In the genomic region with DNA sequence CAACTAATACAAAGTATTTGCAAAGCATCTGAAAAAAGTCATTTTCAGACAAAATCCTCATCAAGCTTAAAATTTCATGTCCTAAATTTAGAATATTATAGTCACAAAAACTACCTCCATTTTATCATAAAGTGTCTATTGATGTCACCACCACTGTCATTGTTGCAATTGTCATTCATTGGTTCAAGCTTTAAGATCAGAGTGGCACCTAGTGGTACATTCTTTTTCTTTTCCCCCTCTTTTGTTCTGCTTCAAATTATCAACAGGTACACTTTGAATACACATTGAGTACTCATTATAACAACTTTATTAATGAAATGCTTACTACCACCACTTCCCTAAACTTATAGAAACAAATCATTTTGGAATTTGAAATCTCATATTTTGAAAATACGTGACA, we compare ENCODE assay signal across 26 cellular contexts.
"Had no signal": no experiment of that assay in that cellular context is flagged by ENCODE, and none has a peak within 500 bp of the region (broad histone marks: within the 10 kb centered on the region; RNA-seq: fewer than 3 reads in every experiment).

No MANE protein-coding gene starts in this region.

- H3K27ac ChIP-seq: epithelial cell of prostate, lower lobe of right lung, sigmoid colon, stomach, suprapubic skin, tibial nerve, uterus had no signal

- ATAC-seq: activated CD4-positive, CD25-positive, alpha-beta regulatory T cell treated with anti-CD3 and anti-CD28 coated beads, Interleukin-2, amount 50 U/mL, for 24 hours; activated T-cell treated with anti-CD3 and anti-CD28 coated beads, Interleukin-2, amount 50 U/mL, for 72 hours; lower lobe of right lung; mucosa of descending colon; stimulated activated memory B cell treated with anti-CD40 and anti-IgM and Interleukin-4, amounts not matched to agents 10 μg/mL and 1 μg/mL and 100 μg/mL, for 72 hours had no signal

- H3K27me3 Mint-ChIP-seq: activated CD4-positive, alpha-beta memory T cell treated with anti-CD3 and anti-CD28 coated beads, Interleukin-2, amount 10 ng/mL, durations not matched to agents 7 days and 5 days; activated CD4-positive, alpha-beta T cell treated with anti-CD3 and anti-CD28 coated beads, Interleukin-2, amount 10 ng/mL, durations not matched to agents 24 days and 14 days; activated naive CD8-positive, alpha-beta T cell treated with anti-CD3 and anti-CD28 coated beads, Interleukin-2, amount 10 ng/mL, durations not matched to agents 7 days and 5 days; stimulated activated memory B cell treated with anti-CD40 and anti-IgM and Interleukin-4, amounts not matched to agents 10 μg/mL and 1 μg/mL and 100 μg/mL, for 72 hours had no signal

- H3K9me3 Mint-ChIP-seq: activated CD4-positive, alpha-beta memory T cell treated with anti-CD3 and anti-CD28 coated beads, Interleukin-2, amount 10 ng/mL, durations not matched to agents 7 days and 5 days; activated CD4-positive, alpha-beta T cell treated with anti-CD3 and anti-CD28 coated beads, Interleukin-2, amount 10 ng/mL, durations not matched to agents 24 days and 14 days; activated naive CD4-positive, alpha-beta T cell treated with anti-CD3 and anti-CD28 coated beads for 36 hours; activated naive CD8-positive, alpha-beta T cell treated with anti-CD3 and anti-CD28 coated beads, Interleukin-2, amount 10 ng/mL, durations not matched to agents 7 days and 5 days; activated T-cell treated with anti-CD3 and anti-CD28 coated beads, Interleukin-2, amount 50 U/mL, for 72 hours; neural crest cell; stimulated activated memory B cell treated with anti-CD40 and anti-IgM and Interleukin-4, amounts not matched to agents 10 μg/mL and 1 μg/mL and 100 μg/mL, for 72 hours had no signal

- H3K4me3 Mint-ChIP-seq: activated CD4-positive, alpha-beta memory T cell treated with anti-CD3 and anti-CD28 coated beads, Interleukin-2, amount 10 ng/mL, durations not matched to agents 7 days and 5 days; activated CD4-positive, alpha-beta T cell treated with anti-CD3 and anti-CD28 coated beads, Interleukin-2, amount 10 ng/mL, durations not matched to agents 24 days and 14 days; activated naive CD4-positive, alpha-beta T cell treated with anti-CD3 and anti-CD28 coated beads for 36 hours; activated naive CD8-positive, alpha-beta T cell treated with anti-CD3 and anti-CD28 coated beads, Interleukin-2, amount 10 ng/mL, durations not matched to agents 7 days and 5 days; activated T-cell treated with anti-CD3 and anti-CD28 coated beads, Interleukin-2, amount 50 U/mL, for 72 hours; naive B cell; neural crest cell; stimulated activated memory B cell treated with anti-CD40 and anti-IgM and Interleukin-4, amounts not matched to agents 10 μg/mL and 1 μg/mL and 100 μg/mL, for 72 hours had no signal

- DNase-seq: activated CD4-positive, alpha-beta memory T cell treated with anti-CD3 and anti-CD28 coated beads, Interleukin-2, amount 10 ng/mL, durations not matched to agents 7 days and 5 days; activated CD4-positive, alpha-beta T cell treated with anti-CD3 and anti-CD28 coated beads, Interleukin-2, amount 10 ng/mL, durations not matched to agents 24 days and 14 days; activated effector memory CD4-positive, alpha-beta T cell treated with Interleukin-2 at 50 U/mL for 16 hours; activated naive CD4-positive, alpha-beta T cell treated with anti-CD3 and anti-CD28 coated beads for 36 hours; activated naive CD8-positive, alpha-beta T cell treated with anti-CD3 and anti-CD28 coated beads, Interleukin-2, amount 10 ng/mL, durations not matched to agents 7 days and 5 days; activated T-cell treated with anti-CD3 and anti-CD28 coated beads, Interleukin-2, amount 50 U/mL, for 72 hours; amniotic stem cell; cerebellar nuclear complex; kidney; lower lobe of right lung; mucosa of descending colon; naive B cell; occipital lobe; posterior cingulate gyrus; sigmoid colon; stimulated activated CD4-positive, alpha-beta T cell treated with anti-CD3 and anti-CD28 coated beads, Interleukin-15, amount 100 ng/mL, for 24 hours; stomach; uterus had no signal

- H3K36me3 ChIP-seq: lower lobe of right lung, sigmoid colon, stomach, suprapubic skin, tibial nerve, uterus had no signal

- H3K4me2 ChIP-seq: smooth muscle cell had no signal

- H3K9me3 ChIP-seq: lower lobe of right lung, mucosa of descending colon, sigmoid colon, stomach, suprapubic skin, tibial nerve, uterus had no signal

- H3K27ac Mint-ChIP-seq: activated CD4-positive, alpha-beta memory T cell treated with anti-CD3 and anti-CD28 coated beads, Interleukin-2, amount 10 ng/mL, durations not matched to agents 7 days and 5 days; activated CD4-positive, alpha-beta T cell treated with anti-CD3 and anti-CD28 coated beads, Interleukin-2, amount 10 ng/mL, durations not matched to agents 24 days and 14 days; activated naive CD4-positive, alpha-beta T cell treated with anti-CD3 and anti-CD28 coated beads for 36 hours; activated naive CD8-positive, alpha-beta T cell treated with anti-CD3 and anti-CD28 coated beads, Interleukin-2, amount 10 ng/mL, durations not matched to agents 7 days and 5 days; activated T-cell treated with anti-CD3 and anti-CD28 coated beads, Interleukin-2, amount 50 U/mL, for 72 hours; stimulated activated memory B cell treated with anti-CD40 and anti-IgM and Interleukin-4, amounts not matched to agents 10 μg/mL and 1 μg/mL and 100 μg/mL, for 72 hours had no signal

- H3K4me1 Mint-ChIP-seq: activated CD4-positive, alpha-beta memory T cell treated with anti-CD3 and anti-CD28 coated beads, Interleukin-2, amount 10 ng/mL, durations not matched to agents 7 days and 5 days; activated CD4-positive, alpha-beta T cell treated with anti-CD3 and anti-CD28 coated beads, Interleukin-2, amount 10 ng/mL, durations not matched to agents 24 days and 14 days; activated naive CD8-positive, alpha-beta T cell treated with anti-CD3 and anti-CD28 coated beads, Interleukin-2, amount 10 ng/mL, durations not matched to agents 7 days and 5 days; naive B cell; neural crest cell; stimulated activated memory B cell treated with anti-CD40 and anti-IgM and Interleukin-4, amounts not matched to agents 10 μg/mL and 1 μg/mL and 100 μg/mL, for 72 hours had no signal

- H3K36me3 Mint-ChIP-seq: activated naive CD8-positive, alpha-beta T cell treated with anti-CD3 and anti-CD28 coated beads, Interleukin-2, amount 10 ng/mL, durations not matched to agents 7 days and 5 days; naive B cell; stimulated activated memory B cell treated with anti-CD40 and anti-IgM and Interleukin-4, amounts not matched to agents 10 μg/mL and 1 μg/mL and 100 μg/mL, for 72 hours had no signal

- H3K4me3 ChIP-seq: coronary artery, lower lobe of right lung, mucosa of descending colon, sigmoid colon, smooth muscle cell, stomach, suprapubic skin, tibial nerve, uterus had no signal

- H3K4me1 ChIP-seq: sigmoid colon, stomach, uterus had no signal

- H3K27me3 ChIP-seq: sigmoid colon, stomach, suprapubic skin, tibial nerve, uterus had no signal
